In the genomic region with DNA sequence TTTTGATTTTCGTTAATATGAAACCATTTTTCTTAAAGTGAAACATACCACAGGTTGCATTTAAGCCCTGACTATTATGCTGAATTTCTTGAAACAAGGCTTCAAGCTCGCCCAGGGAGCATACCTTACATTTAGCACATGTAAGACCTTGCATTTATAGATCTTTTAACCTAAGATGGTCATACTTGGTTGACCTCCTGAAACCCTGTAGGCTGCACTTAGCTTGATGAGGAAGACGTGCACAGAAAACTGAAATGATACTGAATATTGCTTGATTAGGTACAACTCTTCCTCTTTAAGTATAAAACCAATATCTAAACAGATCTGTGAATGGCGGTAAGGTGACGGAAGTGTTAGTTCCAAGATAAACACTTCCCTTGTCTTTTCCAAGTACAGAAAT, we compare ENCODE assay signal across 21 cellular contexts.
DNase-seq lines count a peak whose midpoint lies in the region; ATAC-seq and TF ChIP-seq lines count a peak whose summit lies in the region.
"Had no signal": no experiment of that assay in that cellular context is flagged by ENCODE, and none has a peak within 500 bp of the region (broad histone marks: within the 10 kb centered on the region; RNA-seq: fewer than 3 reads in every experiment).

No MANE protein-coding gene starts in this region.

- H3K27me3 Mint-ChIP-seq in activated B cell treated with CpG ODN at 0.5 μM for 24 hours (no peaks in the 10 kb centered on the region), memory B cell (no peaks in the 10 kb centered on the region)

- H3K4me3 Mint-ChIP-seq in activated B cell treated with CpG ODN at 0.5 μM for 24 hours: peak overlapping the region; percentile 33
- H3K4me3 Mint-ChIP-seq in memory B cell: peak overlapping the region; percentile 49
- H3K4me3 Mint-ChIP-seq: CD14-positive monocyte; CD8-positive, alpha-beta T cell; H9; HFFc6 had no signal

- H3K36me3 Mint-ChIP-seq in activated B cell treated with CpG ODN at 0.5 μM for 24 hours (ENCODE audit: low read depth) (peaks cover 48% of the 10 kb centered on the region), memory B cell (peaks cover 28% of the 10 kb centered on the region)

- peaks cover 33% of the 10 kb centered on the region for H3K79me2 ChIP-seq in Karpas-422 (ENCODE audit: low read length)

- 0 out of 2 replicates have a peak overlapping the region, but pooled peaks have one; percentile 1 for H3K9ac ChIP-seq in BLaER1
- H3K9ac ChIP-seq in Karpas-422 (ENCODE audit: low read length): peak overlapping the region; percentile 73

- POLR2A ChIA-PET in activated B cell treated with CpG ODN at 0.5 μM for 24 hours (lab: Charles Lee): interaction anchor here (1.8 kb wide), 1 partner anchor 28 kb away, joined by 14 read pairs; no protein-coding TSS in a partner anchor

- H3K4me1 Mint-ChIP-seq in activated B cell treated with CpG ODN at 0.5 μM for 24 hours (peaks cover 55% of the 10 kb centered on the region), memory B cell (peaks cover 24% of the 10 kb centered on the region)
- H3K4me1 Mint-ChIP-seq: H9 had no signal

- in situ Hi-C loops in GM13976 (cut with MboI; ENCODE audit: low sequenced_read_pairs, unreplicated experiment): no loop called here

- TF ChIP-seq CTCF in activated B cell treated with CpG ODN at 0.5 μM for 24 hours (IDR thresholded peaks at IDR 0.05) (no peak), GM13976 (IDR thresholded peaks at IDR 0.05; ENCODE audit: borderline replicate concordance, control extremely low read depth, extremely low read depth, insufficient read depth, missing control alignments) (no peak), WERI-Rb-1 (IDR thresholded peaks at IDR 0.05; ENCODE audit: low read depth, low read length) (no peak)

- H3K4me1 ChIP-seq in BLaER1 (peaks cover 58% of the 10 kb centered on the region), Karpas-422 (ENCODE audit: low read length) (peaks cover 72% of the 10 kb centered on the region)

- H3K27ac ChIP-seq in BLaER1 (peak overlapping the region; percentile 72), Karpas-422 (ENCODE audit: low read length) (peak overlapping the region; percentile 99), WERI-Rb-1 (no peak overlapping the region)

- H3K27me3 ChIP-seq in BLaER1 (no peaks in the 10 kb centered on the region), Karpas-422 (ENCODE audit: low read length) (no peaks in the 10 kb centered on the region), WERI-Rb-1 (ENCODE audit: insufficient read depth, low read depth, severe bottlenecking) (no peaks in the 10 kb centered on the region)

- peak overlapping the region; percentile 56 for H3K27ac Mint-ChIP-seq in activated B cell treated with CpG ODN at 0.5 μM for 24 hours
- peak overlapping the region; percentile 47 for H3K27ac Mint-ChIP-seq in memory B cell
- H3K27ac Mint-ChIP-seq: CD14-positive monocyte; CD8-positive, alpha-beta T cell; H9; HFFc6 had no signal

- H2AFZ ChIP-seq in Karpas-422 (ENCODE audit: low read length): no peak overlapping the region

- H3K36me3 ChIP-seq in BLaER1: peaks cover 36% of the 10 kb centered on the region
- peaks cover 27% of the 10 kb centered on the region for H3K36me3 ChIP-seq in Karpas-422 (ENCODE audit: insufficient read depth, low read length)
- H3K36me3 ChIP-seq in WERI-Rb-1: peaks cover 11% of the 10 kb centered on the region

- no peak overlapping the region for H3K4me3 ChIP-seq in BLaER1
- peak overlapping the region; percentile 59 for H3K4me3 ChIP-seq in Karpas-422 (ENCODE audit: low read length)
- no peak overlapping the region for H3K4me3 ChIP-seq in WERI-Rb-1 (ENCODE audit: low read depth, low read length)
- H3K4me3 ChIP-seq: K562 had no signal

- DNase-seq in Karpas-422 (peak; percentile 89), activated B cell treated with CpG ODN at 0.5 μM for 24 hours (no peak), memory B cell (ENCODE audit: low spot score in 2 of 2) (no peak), GM13976 (ENCODE audit: low spot score) (no peak), WERI-Rb-1 (no peak), GM19240 (ENCODE audit: insufficient read length, low spot score) (no peak), C1 segment of cervical spinal cord (lab: John Stamatoyannopoulos, UW) (no peak)
- DNase-seq: 8988T; AML-193; CD8-positive, alpha-beta T cell; COR-L47; DMS153; DMS79 treated with DMSO at 0.1 percent for 48 hours; EL; GDM1; GOT3; H9; HFFc6 had no signal

- no peaks in the 10 kb centered on the region for H3K9me2 ChIP-seq in Karpas-422 (replicated peaks; ENCODE audit: insufficient read depth, low read length)

- H3K9me3 ChIP-seq in BLaER1 (no peaks in the 10 kb centered on the region), Karpas-422 (ENCODE audit: low read length) (no peaks in the 10 kb centered on the region), WERI-Rb-1 (ENCODE audit: severe bottlenecking) (no peaks in the 10 kb centered on the region)

- no peaks in the 10 kb centered on the region for H4K20me1 ChIP-seq in BLaER1
- no peaks in the 10 kb centered on the region for H4K20me1 ChIP-seq in Karpas-422 (ENCODE audit: insufficient read depth, low read depth, low read length)

- ATAC-seq in activated B cell treated with CpG ODN at 0.5 μM for 24 hours (ENCODE audit: low read depth) (peak; percentile 56), memory B cell (ENCODE audit: low read depth) (peak; percentile 69)
- ATAC-seq: CD8-positive, alpha-beta T cell; K562 had no signal

- intact Hi-C loops in activated B cell treated with CpG ODN at 0.5 μM for 24 hours (cut with micrococcal nuclease): loop anchor here (1.0 kb wide), 1 partner anchor 28 kb away; no protein-coding TSS in a partner anchor

- no peaks in the 10 kb centered on the region for H3K9me3 Mint-ChIP-seq in activated B cell treated with CpG ODN at 0.5 μM for 24 hours
- no peaks in the 10 kb centered on the region for H3K9me3 Mint-ChIP-seq in memory B cell
- H3K9me3 Mint-ChIP-seq: CD8-positive, alpha-beta T cell; H9; HFFc6 had no signal

- H3K4me2 ChIP-seq in BLaER1 (peak overlapping the region; percentile 81), Karpas-422 (ENCODE audit: low read depth, low read length, poor library complexity, severe bottlenecking) (peak overlapping the region; percentile 80)

- CTCF ChIA-PET in activated B cell treated with CpG ODN at 0.5 μM for 24 hours (lab: Charles Lee): no interaction called here
